ENCODE assay signal across 8 cellular contexts in the genomic region with DNA sequence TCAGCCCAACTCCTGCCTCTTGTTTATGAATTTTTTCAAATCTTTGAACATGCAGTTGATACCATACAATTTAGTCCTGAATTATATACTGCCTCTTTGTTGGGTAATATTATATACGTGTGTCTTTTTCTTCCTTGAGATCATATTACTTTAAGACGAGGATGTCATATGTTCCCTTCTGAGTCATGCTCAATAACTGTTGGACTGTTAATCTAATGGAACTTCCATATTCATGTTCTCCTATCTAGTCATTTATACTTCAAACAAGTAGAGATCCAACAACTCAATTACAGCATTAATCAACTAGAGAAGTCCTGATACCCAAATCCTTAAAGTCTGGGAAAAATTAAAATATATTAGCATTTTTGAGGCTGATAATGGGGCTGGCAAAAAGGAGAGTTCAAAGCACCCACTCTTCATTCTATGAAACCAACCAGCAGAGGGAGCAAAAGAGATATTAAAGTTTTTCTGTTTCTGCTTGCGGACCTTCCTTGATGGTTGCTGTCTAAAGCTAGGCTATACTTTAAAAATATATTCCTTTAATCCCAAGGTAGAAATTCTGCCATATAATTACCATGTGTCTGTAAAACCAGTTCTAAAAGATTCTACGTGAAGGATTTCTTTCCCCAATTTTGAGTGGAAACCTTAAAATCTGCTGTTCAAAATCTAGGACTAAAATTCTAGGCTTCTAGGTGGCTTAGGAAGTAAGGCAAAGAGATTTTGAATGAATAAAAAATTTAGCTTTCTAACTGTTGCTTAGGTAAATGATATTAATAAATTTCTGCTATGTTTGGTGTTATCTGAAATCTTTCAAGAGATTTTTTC.
DNase-seq lines count a peak whose midpoint lies in the region; ATAC-seq, FAIRE-seq and TF ChIP-seq lines count a peak whose summit lies in the region.

No MANE protein-coding gene starts in this region.

- peak; percentile 96 for FAIRE-seq in endothelial cell of umbilical vein (lab: Jason Lieb, UNC)

- H3K27ac ChIP-seq in OCI-LY3 (ENCODE audit: low read length) = no peak overlapping the region
- H3K27ac ChIP-seq in endothelial cell of umbilical vein (ENCODE audit: insufficient read depth, low read depth, low read length) = no peak overlapping the region
- no peak overlapping the region for H3K27ac ChIP-seq in ovary

- H3K79me2 ChIP-seq in OCI-LY3 (ENCODE audit: low read length) = no peaks in the 10 kb centered on the region
- H3K79me2 ChIP-seq in endothelial cell of umbilical vein (ENCODE audit: control insufficient read depth, insufficient read depth, low read length) = no peaks in the 10 kb centered on the region

- H3K4me3 ChIP-seq in OCI-LY3 (ENCODE audit: low read length) (no peak overlapping the region), endothelial cell of umbilical vein (replicated peaks in 1 of 3; ENCODE audit: insufficient read depth in 1 of 3, low read depth in 1 of 3, low read length in 3 of 3) (no peak overlapping the region), ovary (no peak overlapping the region)

- H3K4me1 ChIP-seq in OCI-LY3 (ENCODE audit: low read length) = no peaks in the 10 kb centered on the region
- no peaks in the 10 kb centered on the region for H3K4me1 ChIP-seq in endothelial cell of umbilical vein (ENCODE audit: control insufficient read depth, extremely low read depth, insufficient read depth, low read length)
- peaks cover 3% of the 10 kb centered on the region for H3K4me1 ChIP-seq in ovary (ENCODE audit: insufficient read depth)

- H3K27me3 ChIP-seq in OCI-LY3 (ENCODE audit: low read depth, low read length) (no peaks in the 10 kb centered on the region), endothelial cell of umbilical vein (ENCODE audit: control insufficient read depth in 2 of 2, insufficient read depth in 2 of 2, low read length in 2 of 2) (no peaks in the 10 kb centered on the region), ovary (no peaks in the 10 kb centered on the region)

- intact Hi-C loops in endothelial cell of umbilical vein (cut with micrococcal nuclease) (loop anchor here (1.0 to 10.0 kb wide), 10 partner anchors 83 to 1573 kb away; a partner anchor contains a TSS), ovary (cut with DNase I) (loop anchor here in 1 of 4 donors (5.0 kb wide), 1 partner anchor 1147 kb away; a partner anchor contains a TSS)

- CTCF ChIA-PET in endothelial cell of umbilical vein (lab: Charles Lee) = interaction anchor here (0.6 to 2.1 kb wide), 47 partner anchors 8 to 1571 kb away, joined by 3 to 23 read pairs (median 4); no protein-coding TSS in a partner anchor

- H3K9me3 ChIP-seq in OCI-LY3 (ENCODE audit: insufficient read depth, low read length) (no peaks in the 10 kb centered on the region), endothelial cell of umbilical vein (replicated peaks; ENCODE audit: control insufficient read depth, insufficient read depth, low read length) (no peaks in the 10 kb centered on the region), ovary (no peaks in the 10 kb centered on the region)

- H3K9ac ChIP-seq in OCI-LY3 (ENCODE audit: low read length) = no peak overlapping the region
- H3K9ac ChIP-seq in endothelial cell of umbilical vein (replicated peaks; ENCODE audit: extremely low read depth, insufficient read depth, low read length) = no peak overlapping the region

- H3K9me1 ChIP-seq in endothelial cell of umbilical vein (replicated peaks; ENCODE audit: control insufficient read depth, extremely low read depth, insufficient read depth, low read length) = no peaks in the 10 kb centered on the region

- H3K36me3 ChIP-seq in OCI-LY3 (replicated peaks; ENCODE audit: low read depth, low read length) = no peaks in the 10 kb centered on the region
- H3K36me3 ChIP-seq in endothelial cell of umbilical vein (ENCODE audit: control insufficient read depth in 2 of 2, extremely low read depth in 1 of 2, insufficient read depth in 2 of 2, low read length in 2 of 2) = no peaks in the 10 kb centered on the region
- no peaks in the 10 kb centered on the region for H3K36me3 ChIP-seq in ovary

- TF ChIP-seq CTCF in OCI-LY3 (IDR thresholded peaks at IDR 0.05; ENCODE audit: low read depth, low read length) (peak; percentile 83), endothelial cell of umbilical vein (IDR thresholded peaks at IDR 0.05; ENCODE audit: extremely low read depth in 1 of 2, insufficient read depth in 1 of 2, low read depth in 1 of 2, low read length in 2 of 2) (peak; percentile 25 to 46), ovary (IDR thresholded peaks at IDR 0.05) (peak in 2 of 3 donors; percentile 21 to 30)

- no peak for TF ChIP-seq POLR2A in endothelial cell of umbilical vein (IDR thresholded peaks at IDR 0.05; ENCODE audit: low read depth, low read length)
- TF ChIP-seq POLR2A in ovary (IDR thresholded peaks at IDR 0.05) = no peak

- DNase-seq in NCI-H1436 (lab: John Stamatoyannopoulos, UW) = peak; percentile 30
- no peak for DNase-seq in NCI-H1436 treated with DMSO at 0.1 percent for 48 hours (lab: John Stamatoyannopoulos, UW)
- peak; percentile 60 for DNase-seq in endothelial cell of umbilical vein (ENCODE audit: low read depth, low spot score)
- no peak for DNase-seq in ovary
- no peak for DNase-seq in mesenteric fat pad (ENCODE audit: low spot score)

- H4K20me1 ChIP-seq in OCI-LY3 (ENCODE audit: insufficient read depth, low read length) (no peaks in the 10 kb centered on the region), endothelial cell of umbilical vein (replicated peaks; ENCODE audit: control insufficient read depth, extremely low read depth, insufficient read depth, low read length) (no peaks in the 10 kb centered on the region)

- 44 to 56% (median 51%) methylated on average over 4 of the region's 4 CpGs for WGBS in ovary, 3 donors

- POLR2A ChIA-PET in endothelial cell of umbilical vein (lab: Charles Lee) = no interaction called here

- BruUV-seq in endothelial cell of umbilical vein (replicated peaks; lab: Mats Ljungman, UMichigan) = no TSS peak

- H3K4me2 ChIP-seq in OCI-LY3 (ENCODE audit: low read length) (peak overlapping the region; percentile 13; the same call in 1 of the 2 replicates), endothelial cell of umbilical vein (ENCODE audit: insufficient read depth, low read length) (no peak overlapping the region)

- H2AFZ ChIP-seq in OCI-LY3 (ENCODE audit: low read depth, low read length) (peak overlapping the region; percentile 9; the same call in 1 of the 2 replicates), endothelial cell of umbilical vein (ENCODE audit: low read depth, low read length) (no peak overlapping the region)

- ATAC-seq in HG02884 (IDR thresholded peaks at IDR 0.05; ENCODE audit: unreplicated experiment) (peak; percentile 92), HG03457 (IDR thresholded peaks at IDR 0.05; ENCODE audit: unreplicated experiment) (no peak)

- dilution Hi-C loops in endothelial cell of umbilical vein (cut with MboI; ENCODE audit: extremely low pct_ligation_motif_present, low sequenced_read_pairs) = no loop called here

- no peak for TF ChIP-seq EP300 in ovary (IDR thresholded peaks at IDR 0.05)

TF ChIP-seq in endothelial cell of umbilical vein, 7 proteins besides CTCF, POLR2A, EP300 and RAD21:
- peak; percentile 22 for TF ChIP-seq FOS (IDR thresholded peaks at IDR 0.05; ENCODE audit: borderline replicate concordance, insufficient read depth, low read length)
- TF ChIP-seq JUN (IDR thresholded peaks at IDR 0.05; ENCODE audit: borderline replicate concordance, insufficient read depth, insufficient read length, low read depth) = no peak

Comparison
In these comparisons a context has a peak if more than half of its experiments do, and no peak if none do; other contexts are left out.
1. DNase-seq: peak in NCI-H1436 (single experiment) and endothelial cell of umbilical vein (single experiment); none in NCI-H1436 treated with DMSO at 0.1 percent for 48 hours (single experiment), ovary (0 of 5) and mesenteric fat pad (single experiment).
2. CTCF ChIP-seq: peak in every context shown above with its lines; median percentile 83 in OCI-LY3; 36 in endothelial cell of umbilical vein; 26 in ovary.